23 cellular contexts compared by ENCODE assay signal in genomic region chr11:75775056-75775455, GRCh38. TPM values are rescaled to one million over a fixed set of nuclear protein-coding genes. Genes with fewer than 3 reads are reported as not detected.
"Had no signal": no experiment of that assay in that cellular context is flagged by ENCODE, and none has a peak within 500 bp of the region (broad histone marks: within the 10 kb centered on the region; RNA-seq: fewer than 3 reads in every experiment).

No MANE protein-coding gene starts in this region.

- FAIRE-seq: frontal cortex, keratinocyte, urothelium cell line had no signal

- DNase-seq: activated naive CD4-positive, alpha-beta T cell treated with Interleukin-2 at 50 U/mL for 16 hours; activated naive CD8-positive, alpha-beta T cell treated with anti-CD3 and anti-CD28 coated beads, Interleukin-2, amount 50 U/mL, for 24 hours; activated T-cell treated with anti-CD3 and anti-CD28 coated beads for 4 hours; heart left ventricle; left ventricle myocardium inferior; stimulated activated CD4-positive, alpha-beta T cell treated with anti-CD3 and anti-CD28 coated beads, Interleukin-2, amount 100 ng/mL, for 24 hours; tibial artery had no signal

- H3K27me3 Mint-ChIP-seq: memory B cell had no signal

- H3K36me3 ChIP-seq: ascending aorta, breast epithelium, heart left ventricle, left ventricle myocardium inferior, tibial artery had no signal

- H3K4me3 Mint-ChIP-seq: activated naive CD8-positive, alpha-beta T cell treated with anti-CD3 and anti-CD28 coated beads, Interleukin-2, amount 50 U/mL, for 24 hours; memory B cell; nephron; stimulated activated effector memory CD8-positive, alpha-beta T cell treated with anti-CD3 and anti-CD28 coated beads, Interleukin-12 subunit alpha, Interleukin-12 subunit beta, amount 100 ng/mL, for 72 hours; T-helper 2 cell treated with Interferon-gamma antibody and Interleukin-4, amounts not matched to agents 5 μg/mL and 100 μg/mL, for 36 hours had no signal

- H3K27me3 ChIP-seq: ascending aorta, breast epithelium, heart left ventricle, tibial artery had no signal

- H3K4me1 Mint-ChIP-seq: nephron had no signal

- H3K27ac ChIP-seq: ascending aorta, breast epithelium, heart left ventricle, left ventricle myocardium inferior, tibial artery had no signal

- H3K4me1 ChIP-seq: ascending aorta, breast epithelium, left ventricle myocardium inferior, tibial artery had no signal

- H3K36me3 Mint-ChIP-seq: stimulated activated effector memory CD8-positive, alpha-beta T cell treated with anti-CD3 and anti-CD28 coated beads, Interleukin-12 subunit alpha, Interleukin-12 subunit beta, amount 100 ng/mL, for 72 hours had no signal

- H3K9me3 ChIP-seq: ascending aorta, breast epithelium, heart left ventricle, left ventricle myocardium inferior, tibial artery had no signal

- H3K4me3 ChIP-seq: ascending aorta, breast epithelium, heart left ventricle, left ventricle myocardium inferior, tibial artery had no signal

- H3K27ac Mint-ChIP-seq: activated naive CD8-positive, alpha-beta T cell treated with anti-CD3 and anti-CD28 coated beads, Interleukin-2, amount 50 U/mL, for 24 hours; memory B cell; nephron; stimulated activated effector memory CD8-positive, alpha-beta T cell treated with anti-CD3 and anti-CD28 coated beads, Interleukin-12 subunit alpha, Interleukin-12 subunit beta, amount 100 ng/mL, for 72 hours; T-helper 2 cell treated with Interferon-gamma antibody and Interleukin-4, amounts not matched to agents 5 μg/mL and 100 μg/mL, for 36 hours had no signal

- ATAC-seq: activated CD4-positive, CD25-positive, alpha-beta regulatory T cell treated with anti-CD3 and anti-CD28 coated beads, Interleukin-2, amount 50 U/mL, for 24 hours; activated naive CD8-positive, alpha-beta T cell treated with anti-CD3 and anti-CD28 coated beads, Interleukin-2, amount 50 U/mL, for 24 hours; heart left ventricle; sciatic nerve; stimulated activated effector memory CD8-positive, alpha-beta T cell treated with anti-CD3 and anti-CD28 coated beads, Interleukin-12 subunit alpha, Interleukin-12 subunit beta, amount 100 ng/mL, for 72 hours had no signal

- H3K9me3 Mint-ChIP-seq: activated naive CD8-positive, alpha-beta T cell treated with anti-CD3 and anti-CD28 coated beads, Interleukin-2, amount 50 U/mL, for 24 hours; memory B cell; nephron; stimulated activated effector memory CD8-positive, alpha-beta T cell treated with anti-CD3 and anti-CD28 coated beads, Interleukin-12 subunit alpha, Interleukin-12 subunit beta, amount 100 ng/mL, for 72 hours; T-helper 2 cell treated with Interferon-gamma antibody and Interleukin-4, amounts not matched to agents 5 μg/mL and 100 μg/mL, for 36 hours had no signal

RNA-seq across cellular contexts. Expression of gene MOGAT2, which starts 57.4 kb away (rescaled TPM):
- total RNA-seq: activated CD8-positive, alpha-beta memory T cell treated with anti-CD3 and anti-CD28 coated beads for 36 hours; ascending aorta; dermis microvascular lymphatic vessel endothelial cell; epithelial cell of proximal tubule; frontal cortex; left ventricle myocardium inferior; osteocyte; pulmonary artery endothelial cell had no signal
- polyA plus RNA-seq: keratinocyte had no signal
